ENCODE assay signal across 1 cellular context in genomic region chr13:49062297-49062896, GRCh38.
TF ChIP-seq lines count a peak whose summit lies in the region.

No MANE protein-coding gene starts in this region.

TF ChIP-seq in GM23338, 12 proteins besides CTCF, POLR2A, EP300 and RAD21 (continued from another document):
- no peak for TF ChIP-seq ZNF462 (CRISPR knock-in tag; IDR thresholded peaks at IDR 0.05)
